ENCODE assay signal across 13 cellular contexts in the genomic region with DNA sequence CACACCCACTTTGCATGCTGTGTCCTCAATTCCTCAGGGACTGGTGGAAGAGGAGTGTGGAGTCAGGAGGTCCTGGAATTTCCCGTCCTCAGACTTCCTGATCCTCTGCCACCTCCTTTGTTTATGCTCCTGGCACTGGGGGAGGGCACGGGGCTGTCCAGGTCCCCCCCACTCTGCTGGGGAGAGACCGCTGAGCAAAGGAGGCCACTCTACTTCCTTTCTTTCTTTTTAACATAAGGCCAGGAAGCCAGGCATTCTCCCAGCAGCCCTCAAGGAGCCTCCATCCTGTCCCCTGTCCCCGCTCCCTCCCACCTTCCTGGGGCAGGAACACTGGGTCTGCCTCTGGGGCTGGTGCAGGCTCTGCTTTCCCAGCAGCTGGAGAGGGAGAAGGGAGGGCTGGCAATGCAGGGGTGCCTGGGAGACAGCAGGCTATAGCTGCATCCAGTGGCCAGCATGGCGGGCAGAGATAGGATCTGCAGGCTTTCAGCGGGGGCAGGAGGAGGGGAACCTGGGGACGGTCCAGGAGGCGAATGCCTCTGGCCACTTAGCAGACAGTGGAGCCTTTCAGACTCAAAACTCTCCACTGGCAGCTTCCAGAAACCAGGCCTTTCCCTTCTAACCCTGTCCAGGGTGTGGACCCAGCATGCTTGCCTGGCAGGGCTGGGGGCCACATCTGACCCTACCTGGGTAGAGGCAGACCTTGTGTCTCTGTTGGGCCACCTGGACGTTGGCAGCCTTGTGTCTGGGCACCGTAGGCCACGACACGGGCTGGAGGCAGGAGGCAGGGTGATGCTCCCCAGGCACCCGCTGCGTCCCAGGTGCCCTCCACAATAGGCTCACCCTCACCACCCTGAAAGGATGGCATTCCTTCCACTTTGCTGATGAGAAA.
DNase-seq lines count a peak whose midpoint lies in the region; ATAC-seq and TF ChIP-seq lines count a peak whose summit lies in the region.
"Had no signal": no experiment of that assay in that cellular context is flagged by ENCODE, and none has a peak within 500 bp of the region (broad histone marks: within the 10 kb centered on the region; RNA-seq: fewer than 3 reads in every experiment).

No MANE protein-coding gene starts in this region.

- ATAC-seq in activated naive CD8-positive, alpha-beta T cell treated with anti-CD3 and anti-CD28 coated beads, Interleukin-2, amount 50 U/mL, for 24 hours: no peak
- ATAC-seq in body of pancreas (peak; percentile 31), GM21825 (IDR thresholded peaks at IDR 0.05; ENCODE audit: unreplicated experiment) (no peak)

- WGBS in body of pancreas, 2 donors: 65 to 75% methylated on average over 7 to 14 of the region's 14 CpGs

- H3K36me3 Mint-ChIP-seq in activated naive CD8-positive, alpha-beta T cell: no peaks in the 10 kb centered on the region
- peaks cover 7% of the 10 kb centered on the region for H3K36me3 Mint-ChIP-seq in activated naive CD8-positive, alpha-beta T cell treated with anti-CD3 and anti-CD28 coated beads, Interleukin-2, amount 50 U/mL, for 24 hours (ENCODE audit: low read depth)

- H3K4me1 ChIP-seq in body of pancreas: no peaks in the 10 kb centered on the region

- peak overlapping the region in 1 of 4 donors; percentile 28 for H3K27ac ChIP-seq in body of pancreas
- peak overlapping the region; percentile 66 for H3K27ac ChIP-seq in substantia nigra (ENCODE audit: low read depth, low read length, poor library complexity, severe bottlenecking)
- H3K27ac ChIP-seq: WERI-Rb-1 had no signal

- no peaks in the 10 kb centered on the region for H3K27me3 Mint-ChIP-seq in activated naive CD8-positive, alpha-beta T cell
- H3K27me3 Mint-ChIP-seq in activated naive CD8-positive, alpha-beta T cell treated with anti-CD3 and anti-CD28 coated beads, Interleukin-2, amount 50 U/mL, for 24 hours: no peaks in the 10 kb centered on the region

- H3K36me3 ChIP-seq in body of pancreas (replicated peaks in 1 of 2; ENCODE audit: insufficient read depth in 1 of 2, low read depth in 2 of 2): no peaks in the 10 kb centered on the region
- H3K36me3 ChIP-seq: tibial nerve had no signal

- intact Hi-C loops in body of pancreas (cut with DNase I): no loop called here

- H3K4me3 Mint-ChIP-seq in activated naive CD8-positive, alpha-beta T cell: no peak overlapping the region
- H3K4me3 Mint-ChIP-seq in activated naive CD8-positive, alpha-beta T cell treated with anti-CD3 and anti-CD28 coated beads, Interleukin-2, amount 50 U/mL, for 24 hours: no peak overlapping the region

- H3K27ac Mint-ChIP-seq in activated naive CD8-positive, alpha-beta T cell: peak overlapping the region; percentile 73
- no peak overlapping the region for H3K27ac Mint-ChIP-seq in activated naive CD8-positive, alpha-beta T cell treated with anti-CD3 and anti-CD28 coated beads, Interleukin-2, amount 50 U/mL, for 24 hours

- no peaks in the 10 kb centered on the region for H3K27me3 ChIP-seq in body of pancreas
- H3K27me3 ChIP-seq: tibial nerve had no signal

- DNase-seq in activated naive CD8-positive, alpha-beta T cell treated with anti-CD3 and anti-CD28 coated beads, Interleukin-2, amount 50 U/mL, for 24 hours: no peak
- DNase-seq in body of pancreas (peak in 2 of 4 donors; percentile 14 to 18), left kidney (ENCODE audit: low read depth, low spot score) (peak; percentile 82), substantia nigra (lab: John Stamatoyannopoulos, UW) (peak in 32 of 49 donors; percentile 15 to 65 (median 44)), DMS153 treated with DMSO at 0.1 percent for 48 hours (lab: John Stamatoyannopoulos, UW; ENCODE audit: unreplicated experiment) (no peak)
- DNase-seq in activated CD8-positive, alpha-beta memory T cell treated with anti-CD3 and anti-CD28 coated beads, Interleukin-2, amount 50 U/mL, for 48 hours: no peak
- DNase-seq: Karpas-422, NCI-H226, SHP77 treated with DMSO at 0.1 percent for 48 hours, WERI-Rb-1 had no signal

- peaks cover 59% of the 10 kb centered on the region for H3K4me1 Mint-ChIP-seq in activated naive CD8-positive, alpha-beta T cell (ENCODE audit: low read depth)
- peaks cover 49% of the 10 kb centered on the region for H3K4me1 Mint-ChIP-seq in activated naive CD8-positive, alpha-beta T cell treated with anti-CD3 and anti-CD28 coated beads, Interleukin-2, amount 50 U/mL, for 24 hours

- H3K4me3 ChIP-seq in body of pancreas: no peak overlapping the region
- H3K4me3 ChIP-seq: tibial nerve had no signal

- no peaks in the 10 kb centered on the region for H3K9me3 Mint-ChIP-seq in activated naive CD8-positive, alpha-beta T cell (ENCODE audit: low read depth)
- no peaks in the 10 kb centered on the region for H3K9me3 Mint-ChIP-seq in activated naive CD8-positive, alpha-beta T cell treated with anti-CD3 and anti-CD28 coated beads, Interleukin-2, amount 50 U/mL, for 24 hours

- TF ChIP-seq CTCF in body of pancreas (IDR thresholded peaks at IDR 0.05): no peak

- no peak for TF ChIP-seq POLR2A in body of pancreas (IDR thresholded peaks at IDR 0.05)

- H3K9me3 ChIP-seq in body of pancreas: no peaks in the 10 kb centered on the region
- H3K9me3 ChIP-seq: tibial nerve had no signal

Comparison
In these comparisons a context has a peak if more than half of its experiments do, and no peak if none do; other contexts are left out.
1. DNase-seq: peak in left kidney (single experiment) and substantia nigra (32 of 49); none in activated naive CD8-positive, alpha-beta T cell treated with anti-CD3 and anti-CD28 coated beads, Interleukin-2, amount 50 U/mL, for 24 hours (single experiment), DMS153 treated with DMSO at 0.1 percent for 48 hours (single experiment) and activated CD8-positive, alpha-beta memory T cell treated with anti-CD3 and anti-CD28 coated beads, Interleukin-2, amount 50 U/mL, for 48 hours (single experiment).